ENCODE assay signal across 26 cellular contexts in genomic region chr16:73131153-73131862, GRCh38.
A peak's percentile ranks its signal among the peaks of the same experiment; 100 is the strongest.
DNase-seq lines count a peak whose midpoint lies in the region; ATAC-seq, FAIRE-seq and TF ChIP-seq lines count a peak whose summit lies in the region.
"Had no signal": no experiment of that assay in that cellular context is flagged by ENCODE, and none has a peak within 500 bp of the region (broad histone marks: within the 10 kb centered on the region; RNA-seq: fewer than 3 reads in every experiment).

No MANE protein-coding gene starts in this region.

- H3K9me3 ChIP-seq in osteoblast (ENCODE audit: low read depth, low read length): peaks cover 2% of the 10 kb centered on the region
- H3K9me3 ChIP-seq: A549, HAP-1 had no signal

- DNase-seq in DMS53 (lab: John Stamatoyannopoulos, UW): peak; percentile 31
- DNase-seq in bronchial epithelial cell (ENCODE audit: low read depth): peak; percentile 21
- DNase-seq in foreskin keratinocyte: peak in 1 of 2 donors; percentile 16
- DNase-seq in osteoblast (ENCODE audit: insufficient read length, low spot score, missing footprints): peak; percentile 31
- DNase-seq in frontal cortex (ENCODE audit: low spot score in 2 of 2): no peak
- no peak for DNase-seq in GF-D8 (lab: John Stamatoyannopoulos, UW)
- DNase-seq in activated CD4-positive, alpha-beta T cell treated with anti-CD3 and anti-CD28 coated beads for 4 hours: no peak
- DNase-seq: C1 segment of cervical spinal cord; Calu3; CD8-positive, alpha-beta memory T cell; GOT3; HFFc6; KBM-7; NCI-H1048; NCI-H1417 treated with DMSO at 0.1 percent for 48 hours; NCI-H1694 treated with DMSO at 0.1 percent for 48 hours; NCI-H2081; NCI-H2227 treated with DMSO at 0.1 percent for 48 hours; NCI-H526 treated with DMSO at 0.1 percent for 48 hours; SHP77 had no signal

- no peak overlapping the region for H3K4me3 ChIP-seq in bronchial epithelial cell (ENCODE audit: low read depth, low read length)
- H3K4me3 ChIP-seq in osteoblast (ENCODE audit: insufficient read depth, low read length): no peak overlapping the region
- H3K4me3 ChIP-seq: A549, GM12878, HAP-1 had no signal

- no peak overlapping the region for H3K27ac ChIP-seq in foreskin keratinocyte
- no peak overlapping the region for H3K27ac ChIP-seq in osteoblast (ENCODE audit: low read depth, low read length)
- H3K27ac ChIP-seq: A549, RWPE1 had no signal

- H3K27me3 ChIP-seq in bronchial epithelial cell (ENCODE audit: control insufficient read depth, insufficient read depth, low read length) (no peaks in the 10 kb centered on the region), foreskin keratinocyte (peaks cover 14% of the 10 kb centered on the region), osteoblast (ENCODE audit: insufficient read depth, low read length) (peaks cover 12% of the 10 kb centered on the region)

- H3K79me2 ChIP-seq in osteoblast (ENCODE audit: insufficient read depth, low read length): no peaks in the 10 kb centered on the region

- H2AFZ ChIP-seq in osteoblast (ENCODE audit: low read length): no peak overlapping the region

- H3K36me3 ChIP-seq in bronchial epithelial cell (ENCODE audit: control insufficient read depth, insufficient read depth, low read length) (no peaks in the 10 kb centered on the region), osteoblast (ENCODE audit: insufficient read depth, low read length) (no peaks in the 10 kb centered on the region)
- H3K36me3 ChIP-seq: HAP-1 had no signal

- peak; percentile 52 for FAIRE-seq in bronchial epithelial cell (lab: Jason Lieb, UNC)
- no peak for FAIRE-seq in frontal cortex (lab: Jason Lieb, UNC)
- FAIRE-seq: A549, GM12878 had no signal

- ATAC-seq in foreskin keratinocyte: peak; percentile 34
- no peak for ATAC-seq in HG03280 (IDR thresholded peaks at IDR 0.05; ENCODE audit: unreplicated experiment)
- ATAC-seq: A549, GM12878, Panc1 had no signal

- H3K4me1 ChIP-seq in foreskin keratinocyte (no peaks in the 10 kb centered on the region), osteoblast (ENCODE audit: insufficient read depth, low read length) (peaks cover 2% of the 10 kb centered on the region)
- H3K4me1 ChIP-seq: HAP-1 had no signal

- H4K20me1 ChIP-seq in osteoblast (ENCODE audit: insufficient read depth, low read length): no peaks in the 10 kb centered on the region

- TF ChIP-seq CTCF in bronchial epithelial cell (IDR thresholded peaks at IDR 0.05; ENCODE audit: insufficient read depth, low read length, severe bottlenecking) (no peak), foreskin keratinocyte (conservative IDR thresholded peaks at IDR 0.05) (no peak), osteoblast (IDR thresholded peaks at IDR 0.05; ENCODE audit: extremely low read depth, low read depth, low read length) (no peak)

- H3K4me2 ChIP-seq in osteoblast (ENCODE audit: insufficient read depth, low read length): no peak overlapping the region
- H3K4me2 ChIP-seq: A549 had no signal

Comparison
In these comparisons a context has a peak if more than half of its experiments do, and no peak if none do; other contexts are left out.
1. DNase-seq: peak in DMS53 (single experiment), bronchial epithelial cell (single experiment) and osteoblast (single experiment); none in frontal cortex (0 of 2), GF-D8 (single experiment) and activated CD4-positive, alpha-beta T cell treated with anti-CD3 and anti-CD28 coated beads for 4 hours (0 of 2).